27 cellular contexts compared by ENCODE assay signal in genomic region chr12:95695741-95696140, GRCh38.
DNase-seq lines count a peak whose midpoint lies in the region; ATAC-seq, FAIRE-seq and TF ChIP-seq lines count a peak whose summit lies in the region.
"Had no signal": no experiment of that assay in that cellular context is flagged by ENCODE, and none has a peak within 500 bp of the region (broad histone marks: within the 10 kb centered on the region; RNA-seq: fewer than 3 reads in every experiment).

No MANE protein-coding gene starts in this region.

- no TSS peak for BruUV-seq in HepG2 (replicated peaks; lab: Mats Ljungman, UMichigan)

- TF ChIP-seq CTCF in HepG2 (CRISPR knock-in tag; IDR thresholded peaks at IDR 0.05) (no peak), right lobe of liver (IDR thresholded peaks at IDR 0.05) (no peak), ascending aorta (IDR thresholded peaks at IDR 0.05) (no peak), osteocyte (IDR thresholded peaks at IDR 0.05) (no peak), tibial artery (IDR thresholded peaks at IDR 0.05) (no peak)

- H3K4me1 ChIP-seq in HepG2 (ENCODE audit: insufficient read depth, low read length) (peaks cover 11% of the 10 kb centered on the region), right lobe of liver (peaks cover 0 to 23% (median 5%) of the 10 kb centered on the region in 4 donors), ascending aorta (peaks cover 7 to 11% of the 10 kb centered on the region in 2 donors), tibial artery (peaks cover 0 to 56% (median 29%) of the 10 kb centered on the region in 4 donors)
- H3K4me1 ChIP-seq: BE2C; BLaER1 treated with 17β-estradiol and CSF1 and Interleukin-3, amounts not matched to agents 10 nM and 100 nM had no signal

- FAIRE-seq in HepG2 (lab: Jason Lieb, UNC) = no peak
- FAIRE-seq: A549, D721Med, GM12878, GM18507 had no signal

- POLR2A ChIA-PET in HepG2 (lab: Yijun Ruan, JAX) = no interaction called here

- no peak overlapping the region for H2AFZ ChIP-seq in HepG2 (ENCODE audit: low read length)
- H2AFZ ChIP-seq: GM23338 had no signal

- H3K9ac ChIP-seq in HepG2 (ENCODE audit: insufficient read depth, low read depth, low read length) = no peak overlapping the region
- H3K9ac ChIP-seq: BLaER1 treated with 17β-estradiol and CSF1 and Interleukin-3, amounts not matched to agents 10 nM and 100 nM had no signal

- H3K79me2 ChIP-seq in HepG2 (ENCODE audit: insufficient read depth, low read length) = no peaks in the 10 kb centered on the region

- no peak overlapping the region for H3K4me2 ChIP-seq in HepG2 (ENCODE audit: low read depth, low read length)
- H3K4me2 ChIP-seq: A549; BLaER1 treated with 17β-estradiol and CSF1 and Interleukin-3, amounts not matched to agents 10 nM and 100 nM; GM23338 had no signal

- no peaks in the 10 kb centered on the region for H4K20me1 ChIP-seq in HepG2 (ENCODE audit: insufficient read depth, low read length)
- H4K20me1 ChIP-seq: BLaER1 treated with 17β-estradiol and CSF1 and Interleukin-3, amounts not matched to agents 10 nM and 100 nM had no signal

- H3K9me3 ChIP-seq in HepG2 (ENCODE audit: low read length) (no peaks in the 10 kb centered on the region), right lobe of liver (no peaks in the 10 kb centered on the region), ascending aorta (no peaks in the 10 kb centered on the region), tibial artery (no peaks in the 10 kb centered on the region)
- H3K9me3 ChIP-seq: A549, BE2C had no signal

- no peak for DNase-seq in HepG2 (ENCODE audit: low spot score)
- DNase-seq in right lobe of liver = no peak
- DNase-seq in ascending aorta (ENCODE audit: low spot score in 2 of 2) = no peak
- no peak for DNase-seq in osteocyte (ENCODE audit: extremely low spot score, unreplicated experiment)
- DNase-seq in tibial artery = no peak
- DNase-seq in KG1 (lab: John Stamatoyannopoulos, UW) = no peak
- DNase-seq: 8988T; ACHN; AML-193; BE2C; CD4-positive, alpha-beta T cell; CD8-positive, alpha-beta memory T cell; DMS 273 treated with DMSO at 0.1 percent for 48 hours; DMS79; EL; GDM1; H9; HFFc6 had no signal

- H3K27ac ChIP-seq in HepG2 (ENCODE audit: extremely low read length, insufficient read depth, low read length) (no peak overlapping the region), right lobe of liver (no peak overlapping the region), ascending aorta (peak overlapping the region; percentile 64 to 68), tibial artery (peak overlapping the region; percentile 53 to 57)
- H3K27ac ChIP-seq: A549; BLaER1 treated with 17β-estradiol and CSF1 and Interleukin-3, amounts not matched to agents 10 nM and 100 nM had no signal

- no peak overlapping the region for H3K4me3 Mint-ChIP-seq in osteocyte (ENCODE audit: unreplicated experiment)
- H3K4me3 Mint-ChIP-seq: CD14-positive monocyte; CD4-positive, alpha-beta T cell; CD8-positive, alpha-beta memory T cell; GM23338; H9; HFFc6 had no signal

- CTCF ChIA-PET in HepG2 (lab: Yijun Ruan, JAX; ENCODE audit: low intra/inter-chr PET ratio, low total read pairs) = no interaction called here

- TF ChIP-seq EP300 in HepG2 (IDR thresholded peaks at IDR 0.05; ENCODE audit: low read depth in 2 of 2, low read length in 2 of 2) = no peak
- no peak for TF ChIP-seq EP300 in HepG2 (CRISPR knock-in tag; IDR thresholded peaks at IDR 0.05; ENCODE audit: borderline replicate concordance)

- H3K9me3 Mint-ChIP-seq in osteocyte (ENCODE audit: unreplicated experiment) = no peaks in the 10 kb centered on the region
- H3K9me3 Mint-ChIP-seq: CD4-positive, alpha-beta T cell; CD8-positive, alpha-beta memory T cell; GM23338; H9; HFFc6 had no signal

- TF ChIP-seq RAD21 in HepG2 (CRISPR knock-in tag; IDR thresholded peaks at IDR 0.05) = no peak

- in situ Hi-C loops in HepG2 (cut with HindIII; ENCODE audit: extremely low pct_ligation_motif_present, low pct_unique_long_range_greater_than_20kb) = no loop called here

- H3K4me1 Mint-ChIP-seq in osteocyte (ENCODE audit: unreplicated experiment) = peaks cover 47% of the 10 kb centered on the region
- H3K4me1 Mint-ChIP-seq: CD14-positive monocyte had no signal

- H3K36me3 ChIP-seq in HepG2 (replicated peaks in 1 of 2; ENCODE audit: control insufficient read depth in 1 of 2, insufficient read depth in 2 of 2, low read length in 2 of 2) = no peaks in the 10 kb centered on the region
- no peaks in the 10 kb centered on the region for H3K36me3 ChIP-seq in right lobe of liver
- no peaks in the 10 kb centered on the region for H3K36me3 ChIP-seq in ascending aorta
- H3K36me3 ChIP-seq in tibial artery = no peaks in the 10 kb centered on the region
- H3K36me3 ChIP-seq: BE2C; BLaER1 treated with 17β-estradiol and CSF1 and Interleukin-3, amounts not matched to agents 10 nM and 100 nM had no signal

- H3K4me3 ChIP-seq in HepG2 (replicated peaks in 1 of 3; ENCODE audit: insufficient read depth in 1 of 3, low read depth in 2 of 3, low read length in 3 of 3) = no peak overlapping the region
- H3K4me3 ChIP-seq in right lobe of liver = no peak overlapping the region
- no peak overlapping the region for H3K4me3 ChIP-seq in ascending aorta
- no peak overlapping the region for H3K4me3 ChIP-seq in tibial artery
- H3K4me3 ChIP-seq: A549; BLaER1 treated with 17β-estradiol and CSF1 and Interleukin-3, amounts not matched to agents 10 nM and 100 nM; GM12878; GM23338 had no signal

- intact Hi-C loops in HepG2 (cut with micrococcal nuclease; ENCODE audit: unreplicated experiment) = no loop called here
- intact Hi-C loops in right lobe of liver (cut with DNase I) = no loop called here
- intact Hi-C loops in ascending aorta (cut with DNase I) = no loop called here
- intact Hi-C loops in tibial artery (cut with DNase I; ENCODE audit: low total_unique reads) = no loop called here

- H3K27me3 Mint-ChIP-seq in osteocyte (ENCODE audit: unreplicated experiment) = no peaks in the 10 kb centered on the region

- TF ChIP-seq POLR2A in HepG2 (IDR thresholded peaks at IDR 0.05; ENCODE audit: insufficient read depth in 1 of 2, low read depth in 2 of 2, low read length in 2 of 2) = no peak
- TF ChIP-seq POLR2A in right lobe of liver (IDR thresholded peaks at IDR 0.05) = no peak

- ATAC-seq in HepG2 (no peak), right lobe of liver (no peak), HG03039 (IDR thresholded peaks at IDR 0.05; ENCODE audit: unreplicated experiment) (no peak)
- ATAC-seq: A549, GM12878, GM23338, HCT116 had no signal

- H3K36me3 Mint-ChIP-seq in osteocyte (ENCODE audit: unreplicated experiment) = peaks cover 52% of the 10 kb centered on the region
- H3K36me3 Mint-ChIP-seq: CD14-positive monocyte; CD8-positive, alpha-beta memory T cell had no signal

- peak overlapping the region; percentile 63 for H3K27ac Mint-ChIP-seq in osteocyte (ENCODE audit: unreplicated experiment)
- H3K27ac Mint-ChIP-seq: CD14-positive monocyte; CD4-positive, alpha-beta T cell; CD8-positive, alpha-beta memory T cell; GM23338; H9; HFFc6 had no signal

- no peaks in the 10 kb centered on the region for H3K27me3 ChIP-seq in HepG2 (ENCODE audit: control insufficient read depth in 1 of 2, insufficient read depth in 2 of 2, low read length in 2 of 2)
- no peaks in the 10 kb centered on the region for H3K27me3 ChIP-seq in right lobe of liver
- H3K27me3 ChIP-seq in ascending aorta = no peaks in the 10 kb centered on the region
- no peaks in the 10 kb centered on the region for H3K27me3 ChIP-seq in tibial artery
- H3K27me3 ChIP-seq: BE2C; BLaER1 treated with 17β-estradiol and CSF1 and Interleukin-3, amounts not matched to agents 10 nM and 100 nM had no signal

TF ChIP-seq in HepG2, 621 proteins besides CTCF, POLR2A, EP300 and RAD21 (continues in another document):
- TF ChIP-seq HNRNPK (IDR thresholded peaks at IDR 0.05; ENCODE audit: low read depth, low read length, poor library complexity, severe bottlenecking) = peak; percentile 69
- TF ChIP-seq PCBP2 (optimal IDR thresholded peaks at IDR 0.05; ENCODE audit: low read depth, low read length, poor library complexity, severe bottlenecking) = peak; percentile 46

Comparison
In these comparisons a context has a peak if more than half of its experiments do, and no peak if none do; other contexts are left out.
1. H3K27ac ChIP-seq: peak in ascending aorta (2 of 2) and tibial artery (2 of 2); none in HepG2 (single experiment) and right lobe of liver (0 of 3).